ENCODE assay signal across 23 cellular contexts in genomic region chr20:13207016-13207415, GRCh38.
"Had no signal": no experiment of that assay in that cellular context is flagged by ENCODE, and none has a peak within 500 bp of the region (broad histone marks: within the 10 kb centered on the region; RNA-seq: fewer than 3 reads in every experiment).

No MANE protein-coding gene starts in this region.

- H3K27me3 ChIP-seq: stomach, suprapubic skin, testis, thyroid gland, tibial artery, tibial nerve, transverse colon, upper lobe of left lung, upper lobe of right lung, uterus, vagina had no signal

- H3K4me3 ChIP-seq: stomach, suprapubic skin, testis, thoracic aorta, thyroid gland, tibial artery, tibial nerve, transverse colon, upper lobe of left lung, upper lobe of right lung, uterus, vagina had no signal

- H3K9me3 ChIP-seq: stomach, suprapubic skin, testis, thoracic aorta, thyroid gland, tibial artery, tibial nerve, transverse colon, upper lobe of left lung, upper lobe of right lung, uterus, vagina had no signal

- DNase-seq: stimulated activated CD4-positive, alpha-beta T cell treated with anti-CD3 and anti-CD28 coated beads, Interleukin-2, amount 100 ng/mL, for 48 hours; stimulated activated CD4-positive, alpha-beta T cell treated with anti-CD3 and anti-CD28 coated beads, Interleukin-4, amount 100 ng/mL, for 1 hour; stimulated activated CD4-positive, alpha-beta T cell treated with anti-CD3 and anti-CD28 coated beads, Interleukin-4, amount 100 ng/mL, for 24 hours; stimulated activated CD4-positive, alpha-beta T cell treated with anti-CD3 and anti-CD28 coated beads, Interleukin-4, amount 100 ng/mL, for 4 hours; stimulated activated CD8-positive, alpha-beta memory T cell treated with anti-CD3 and anti-CD28 coated beads, Interleukin-4, amount 100 ng/mL, for 48 hours; stimulated activated naive B cell treated with anti-CD40 and anti-IgM and Interleukin-4, amounts not matched to agents 10 μg/mL and 1 μg/mL and 100 μg/mL, for 72 hours; stimulated activated naive CD4-positive, alpha-beta T cell; stimulated activated naive CD4-positive, alpha-beta T cell treated with Interleukin-2 at 50 U/mL for 16 hours; stimulated activated naive CD8-positive, alpha-beta T cell treated with anti-CD3 and anti-CD28 coated beads, Interleukin-15, amount 100 ng/mL, for 72 hours; stimulated activated naive CD8-positive, alpha-beta T cell treated with anti-CD3 and anti-CD28 coated beads, Interleukin-15, Interleukin-2, amounts not matched to agents 100 U/mL and 50 U/mL, for 24 hours; stomach; substantia nigra; testis; thyroid gland; tibial artery; transverse colon; upper lobe of left lung; upper lobe of right lung; uterus had no signal

- H3K27ac ChIP-seq: stomach, suprapubic skin, testis, thoracic aorta, thyroid gland, tibial artery, tibial nerve, transverse colon, upper lobe of left lung, upper lobe of right lung, uterus, vagina had no signal

- H3K4me1 ChIP-seq: stomach, suprapubic skin, testis, tibial artery, tibial nerve, transverse colon, upper lobe of left lung, upper lobe of right lung, uterus had no signal

- H3K36me3 ChIP-seq: stomach, suprapubic skin, thoracic aorta, thyroid gland, tibial artery, tibial nerve, transverse colon, upper lobe of left lung, upper lobe of right lung, uterus, vagina had no signal
